In genomic region chr12:79691299-79692248, GRCh38 we compare ENCODE assay signal across 9 cellular contexts. TPM values are rescaled to one million over a fixed set of nuclear protein-coding genes. Genes with fewer than 3 reads are reported as not detected.
A peak's percentile ranks its signal among the peaks of the same experiment; 100 is the strongest.
DNase-seq lines count a peak whose midpoint lies in the region; ATAC-seq and TF ChIP-seq lines count a peak whose summit lies in the region.
"Had no signal": no experiment of that assay in that cellular context is flagged by ENCODE, and none has a peak within 500 bp of the region (broad histone marks: within the 10 kb centered on the region; RNA-seq: fewer than 3 reads in every experiment).

No MANE protein-coding gene starts in this region.

- DNase-seq in NCI-H82 (lab: John Stamatoyannopoulos, UW) = peak; percentile 79
- DNase-seq in NCI-H82 treated with DMSO at 0.1 percent for 48 hours (lab: John Stamatoyannopoulos, UW; ENCODE audit: unreplicated experiment) = no peak
- DNase-seq in NCI-H2227 (lab: John Stamatoyannopoulos, UW; ENCODE audit: unreplicated experiment) = peak; percentile 29
- DNase-seq in T47D (ENCODE audit: low read depth in 1 of 2, low spot score in 1 of 2) = peak; percentile 33 to 58
- peak; percentile 83 for DNase-seq in kidney epithelial cell (ENCODE audit: low read depth)
- no peak for DNase-seq in stimulated activated effector memory CD8-positive, alpha-beta T cell treated with anti-CD3 and anti-CD28 coated beads, Interleukin-12 subunit alpha, Interleukin-12 subunit beta, amount 100 ng/mL, for 72 hours (ENCODE audit: low spot score in 2 of 2)
- no peak for DNase-seq in OCI-M1 (lab: John Stamatoyannopoulos, UW)
- DNase-seq in GM10266 (ENCODE audit: extremely low spot score) = no peak
- DNase-seq: DND-41 had no signal

- H3K4me1 Mint-ChIP-seq in stimulated activated effector memory CD8-positive, alpha-beta T cell treated with anti-CD3 and anti-CD28 coated beads, Interleukin-12 subunit alpha, Interleukin-12 subunit beta, amount 100 ng/mL, for 72 hours = no peaks in the 10 kb centered on the region

- in situ Hi-C loops in T47D (cut with HindIII; ENCODE audit: low pct_unique_long_range_greater_than_20kb, low sequenced_read_pairs) = no loop called here

- H3K27ac Mint-ChIP-seq in stimulated activated effector memory CD8-positive, alpha-beta T cell treated with anti-CD3 and anti-CD28 coated beads, Interleukin-12 subunit alpha, Interleukin-12 subunit beta, amount 100 ng/mL, for 72 hours = no peak overlapping the region

- H3K9me3 Mint-ChIP-seq in stimulated activated effector memory CD8-positive, alpha-beta T cell treated with anti-CD3 and anti-CD28 coated beads, Interleukin-12 subunit alpha, Interleukin-12 subunit beta, amount 100 ng/mL, for 72 hours = peaks cover 3% of the 10 kb centered on the region

- no peaks in the 10 kb centered on the region for H3K36me3 Mint-ChIP-seq in stimulated activated effector memory CD8-positive, alpha-beta T cell treated with anti-CD3 and anti-CD28 coated beads, Interleukin-12 subunit alpha, Interleukin-12 subunit beta, amount 100 ng/mL, for 72 hours

- TF ChIP-seq CTCF in kidney epithelial cell (IDR thresholded peaks at IDR 0.05; ENCODE audit: insufficient read depth, low read length, poor library complexity, severe bottlenecking) = no peak
- no peak for TF ChIP-seq CTCF in GM10266 (IDR thresholded peaks at IDR 0.05; ENCODE audit: control insufficient read depth, insufficient read depth, low read depth, missing control alignments)

- no peak for ATAC-seq in stimulated activated effector memory CD8-positive, alpha-beta T cell treated with anti-CD3 and anti-CD28 coated beads, Interleukin-12 subunit alpha, Interleukin-12 subunit beta, amount 100 ng/mL, for 72 hours

- H3K27me3 ChIP-seq in kidney epithelial cell (ENCODE audit: control insufficient read depth, insufficient read depth, low read length) = no peaks in the 10 kb centered on the region

- no peaks in the 10 kb centered on the region for H3K36me3 ChIP-seq in kidney epithelial cell (ENCODE audit: control insufficient read depth, insufficient read depth, low read length)

- peak overlapping the region; percentile 75 for H3K4me3 Mint-ChIP-seq in stimulated activated effector memory CD8-positive, alpha-beta T cell treated with anti-CD3 and anti-CD28 coated beads, Interleukin-12 subunit alpha, Interleukin-12 subunit beta, amount 100 ng/mL, for 72 hours

- peak overlapping the region; percentile 97 for H3K4me3 ChIP-seq in kidney epithelial cell (ENCODE audit: low read depth, low read length)

RNA-seq across cellular contexts. Expression of gene PAWR, which starts 0.8 kb away (rescaled TPM):
- 92.0 and 98.3 TPM in 2 replicates for total RNA-seq in kidney epithelial cell

Comparison
In these comparisons a context has a peak if more than half of its experiments do, and no peak if none do; other contexts are left out.
1. DNase-seq: peak in NCI-H82 (single experiment), NCI-H2227 (single experiment), T47D (2 of 2) and kidney epithelial cell (single experiment); none in NCI-H82 treated with DMSO at 0.1 percent for 48 hours (single experiment), stimulated activated effector memory CD8-positive, alpha-beta T cell treated with anti-CD3 and anti-CD28 coated beads, Interleukin-12 subunit alpha, Interleukin-12 subunit beta, amount 100 ng/mL, for 72 hours (0 of 2), OCI-M1 (single experiment) and GM10266 (single experiment).